ENCODE assay signal across 15 cellular contexts in genomic region chr7:2008101-2008935, GRCh38.
DNase-seq lines count a peak whose midpoint lies in the region; ATAC-seq, FAIRE-seq and TF ChIP-seq lines count a peak whose summit lies in the region.
"Had no signal": no experiment of that assay in that cellular context is flagged by ENCODE, and none has a peak within 500 bp of the region (broad histone marks: within the 10 kb centered on the region; RNA-seq: fewer than 3 reads in every experiment).

No MANE protein-coding gene starts in this region.

- no peak overlapping the region for H2BK12ac ChIP-seq in H1 (ENCODE audit: low read depth, low read length)

- no peak overlapping the region for H4K5ac ChIP-seq in H1 (ENCODE audit: insufficient read length, low read depth, low read length)

- no peaks in the 10 kb centered on the region; a peak in 1 of 8 replicates for H3K36me3 ChIP-seq in H1 (ENCODE audit: control insufficient read depth in 2 of 4, insufficient read depth in 4 of 4, low read length in 3 of 4)
- peaks cover 0 to 11% (median 0%) of the 10 kb centered on the region in 3 donors for H3K36me3 ChIP-seq in tibial artery
- H3K36me3 ChIP-seq: cardiac muscle cell had no signal

- no peak for ATAC-seq in GM21825 (IDR thresholded peaks at IDR 0.05; ENCODE audit: unreplicated experiment)
- no peak for ATAC-seq in activated T-cell treated with anti-CD3 and anti-CD28 coated beads, Interleukin-2, amount 50 U/mL, for 72 hours (replicated peaks in 1 of 2)
- ATAC-seq: naive thymus-derived CD8-positive, alpha-beta T cell had no signal

- H3K27ac Mint-ChIP-seq in activated T-cell treated with anti-CD3 and anti-CD28 coated beads, Interleukin-2, amount 50 U/mL, for 72 hours, result no peak overlapping the region

- H2BK120ac ChIP-seq in H1 (replicated peaks; ENCODE audit: low read depth, low read length), result no peak overlapping the region

- no peak overlapping the region for H2BK5ac ChIP-seq in H1 (ENCODE audit: low read depth, low read length)

- DNase-seq in activated effector memory CD4-positive, alpha-beta T cell treated with anti-CD3 and anti-CD28 coated beads, Interleukin-2, amount 50 U/mL, for 16 hours, result peak; percentile 58
- no peak for DNase-seq in activated effector memory CD4-positive, alpha-beta T cell treated with Interleukin-2 at 50 U/mL for 16 hours
- DNase-seq in H1 (ENCODE audit: low read depth in 1 of 2, low spot score in 2 of 2) (no peak), mesenteric fat pad (ENCODE audit: low spot score) (peak; percentile 76), tibial artery (peak; percentile 12 to 55)
- DNase-seq in stimulated activated naive CD4-positive, alpha-beta T cell treated with Interleukin-2 at 50 U/mL for 16 hours (lab: John Stamatoyannopoulos, UW), result no peak
- no peak for DNase-seq in activated T-cell treated with anti-CD3 and anti-CD28 coated beads, Interleukin-2, amount 50 U/mL, for 72 hours
- DNase-seq: activated CD4-positive, alpha-beta T cell treated with anti-CD3 and anti-CD28 coated beads for 1 hour; NCI-H2107; NCI-H82; trophoblast cell had no signal

- peaks cover 0 to 6% of the 10 kb centered on the region in 2 experiments for H4K20me1 ChIP-seq in H1 (replicated peaks in 1 of 2; ENCODE audit: control insufficient read depth in 1 of 2, insufficient read depth in 2 of 2, low read length in 2 of 2)

- H3K27ac ChIP-seq in H1 (ENCODE audit: low read depth, low read length) (no peak overlapping the region), tibial artery (no peak overlapping the region)
- H3K27ac ChIP-seq: cardiac muscle cell had no signal

- H3K79me1 ChIP-seq in H1 (ENCODE audit: low read depth, low read length), result peaks cover 7% of the 10 kb centered on the region

- TF ChIP-seq CTCF in H1 (IDR thresholded peaks at IDR 0.05; ENCODE audit: control extremely low read depth in 1 of 3, insufficient read depth in 1 of 3, low read depth in 1 of 3, low read length in 3 of 3), result no peak
- no peak for TF ChIP-seq CTCF in tibial artery (IDR thresholded peaks at IDR 0.05)

- no peak overlapping the region for H3K9ac ChIP-seq in H1 (replicated peaks in 1 of 4; ENCODE audit: extremely low read depth in 1 of 4, low read depth in 3 of 4, low read length in 3 of 4)

- no peak overlapping the region for H4K91ac ChIP-seq in H1 (replicated peaks; ENCODE audit: insufficient read length, low read length)

- no peak for TF ChIP-seq EP300 in H1 (IDR thresholded peaks at IDR 0.05; ENCODE audit: borderline replicate concordance in 1 of 2, low read depth in 2 of 2, low read length in 2 of 2)

- no peak overlapping the region for H3K4me3 Mint-ChIP-seq in activated T-cell treated with anti-CD3 and anti-CD28 coated beads, Interleukin-2, amount 50 U/mL, for 72 hours
- H3K4me3 Mint-ChIP-seq: naive thymus-derived CD8-positive, alpha-beta T cell had no signal

- H3K79me2 ChIP-seq in H1 (ENCODE audit: control insufficient read depth in 1 of 2, insufficient read depth in 2 of 2, low read length in 2 of 2), result no peaks in the 10 kb centered on the region

- no peak for FAIRE-seq in H1 (lab: Jason Lieb, UNC)
- FAIRE-seq: H54 had no signal

- no peak overlapping the region for H2BK20ac ChIP-seq in H1 (ENCODE audit: low read length)

- no peaks in the 10 kb centered on the region for H3K23me2 ChIP-seq in H1 (ENCODE audit: low read depth, low read length)

- POLR2A ChIA-PET in H1 (lab: Charles Lee; ENCODE audit: partially characterized antibody), result no interaction called here

- no peak overlapping the region; the same call in 1 of the 2 replicates for H3K18ac ChIP-seq in H1 (ENCODE audit: extremely low read depth, low read length)

- H2AK5ac ChIP-seq in H1 (ENCODE audit: low read depth, low read length), result no peak overlapping the region

- H3K9me3 ChIP-seq in H1 (ENCODE audit: insufficient read depth in 2 of 2, low read depth in 1 of 2, low read length in 1 of 2), result no peaks in the 10 kb centered on the region
- no peaks in the 10 kb centered on the region for H3K9me3 ChIP-seq in tibial artery

- TF ChIP-seq RAD21 in H1 (IDR thresholded peaks at IDR 0.05 in 1 of 2, conservative IDR thresholded peaks at IDR 0.05 in 1 of 2; ENCODE audit: low read depth in 2 of 2, low read length in 2 of 2), result no peak

- no peaks in the 10 kb centered on the region for H3K27me3 ChIP-seq in H1 (replicated peaks in 1 of 4; ENCODE audit: control insufficient read depth in 3 of 4, extremely low read depth in 1 of 4, insufficient read depth in 3 of 4, low read length in 3 of 4)
- no peaks in the 10 kb centered on the region for H3K27me3 ChIP-seq in tibial artery
- H3K27me3 ChIP-seq: cardiac muscle cell had no signal

- H2BK15ac ChIP-seq in H1 (ENCODE audit: low read length), result no peak overlapping the region

- H3K4ac ChIP-seq in H1 (replicated peaks; ENCODE audit: insufficient read length, low read depth, low read length), result no peak overlapping the region

- H3K4me1 ChIP-seq in H1 (replicated peaks in 1 of 4; ENCODE audit: control insufficient read depth in 3 of 4, insufficient read depth in 4 of 4, low read length in 3 of 4), result no peaks in the 10 kb centered on the region; a peak in 2 of 7 replicates
- H3K4me1 ChIP-seq in tibial artery, result no peaks in the 10 kb centered on the region

- no peak overlapping the region for H2AFZ ChIP-seq in H1 (ENCODE audit: low read length)

- H3K14ac ChIP-seq in H1 (ENCODE audit: insufficient read length), result no peak overlapping the region

- peak overlapping the region; percentile 51; the same call in 1 of the 2 replicates for H4K8ac ChIP-seq in H1 (ENCODE audit: extremely low read depth, insufficient read depth, low read length)

- 90% methylated on average over 22 of the region's 28 CpGs; no CpG with 5 or more reads in 1 of the 2 experiments for WGBS in H1 (ENCODE audit: extremely low coverage in 1 of 2, insufficient coverage in 1 of 2, insufficient read length in 1 of 2, insufficient replicate concordance in 2 of 2, low coverage in 1 of 2, low lambda C conversion rate in 2 of 2, missing lambda C conversion rate in 1 of 2), 2 experiments

- CTCF ChIA-PET in H1 (lab: Charles Lee; ENCODE audit: partially characterized antibody), result interaction anchor here (0.7 to 2.4 kb wide), 10 partner anchors 8 to 419 kb away, joined by 3 to 9 read pairs (median 4); no protein-coding TSS in a partner anchor

- TF ChIP-seq POLR2A in H1 (IDR thresholded peaks at IDR 0.05; ENCODE audit: control extremely low read depth in 1 of 2, low read depth in 2 of 2, low read length in 2 of 2), result no peak

- H3K4me3 ChIP-seq in H1 (ENCODE audit: extremely low read depth in 1 of 4, insufficient read depth in 2 of 4, low read depth in 3 of 4, low read length in 4 of 4), result no peak overlapping the region
- no peak overlapping the region for H3K4me3 ChIP-seq in tibial artery
- H3K4me3 ChIP-seq: cardiac muscle cell had no signal

- intact Hi-C loops in tibial artery (cut with DNase I; ENCODE audit: low total_unique reads), result no loop called here

- no peaks in the 10 kb centered on the region for H3K9me3 Mint-ChIP-seq in activated T-cell treated with anti-CD3 and anti-CD28 coated beads, Interleukin-2, amount 50 U/mL, for 72 hours
- H3K9me3 Mint-ChIP-seq: naive thymus-derived CD8-positive, alpha-beta T cell had no signal

- H3K36me3 Mint-ChIP-seq in activated T-cell treated with anti-CD3 and anti-CD28 coated beads, Interleukin-2, amount 50 U/mL, for 72 hours (ENCODE audit: insufficient read depth in 2 of 2), result no peaks in the 10 kb centered on the region

- no peaks in the 10 kb centered on the region for H3K27me3 Mint-ChIP-seq in activated T-cell treated with anti-CD3 and anti-CD28 coated beads, Interleukin-2, amount 50 U/mL, for 72 hours (ENCODE audit: low read depth)
- H3K27me3 Mint-ChIP-seq: naive thymus-derived CD8-positive, alpha-beta T cell had no signal

- H3K23ac ChIP-seq in H1 (ENCODE audit: insufficient read length), result no peak overlapping the region

- no peak overlapping the region for H3K4me2 ChIP-seq in H1 (ENCODE audit: insufficient read depth in 1 of 2, low read depth in 2 of 2, low read length in 2 of 2)

- no peak overlapping the region for H3K56ac ChIP-seq in H1 (replicated peaks; ENCODE audit: insufficient read length, low read depth, low read length)

- no peaks in the 10 kb centered on the region for H3K4me1 Mint-ChIP-seq in activated T-cell treated with anti-CD3 and anti-CD28 coated beads, Interleukin-2, amount 50 U/mL, for 72 hours (ENCODE audit: low read depth)

TF ChIP-seq in H1, 55 proteins besides CTCF, POLR2A, EP300 and RAD21 (continues in another document):
- TF ChIP-seq POU5F1 (IDR thresholded peaks at IDR 0.05; ENCODE audit: low read depth, low read length) (no peak), RNF2 (IDR thresholded peaks at IDR 0.05; ENCODE audit: borderline replicate concordance, low read depth, low read length, missing control alignments, poor library complexity, severe bottlenecking) (no peak), EGR1 (IDR thresholded peaks at IDR 0.05; ENCODE audit: borderline replicate concordance, low read depth, low read length) (no peak), CBX8 (IDR thresholded peaks at IDR 0.05; ENCODE audit: borderline replicate concordance, low read depth, low read length) (no peak), NRF1 (IDR thresholded peaks at IDR 0.05; ENCODE audit: low read depth, low read length) (no peak), KDM4A (IDR thresholded peaks at IDR 0.05; ENCODE audit: low read depth, low read length, severe bottlenecking) (no peak), RFX5 (IDR thresholded peaks at IDR 0.05; ENCODE audit: borderline replicate concordance, low read depth, low read length) (no peak), TAF1 (IDR thresholded peaks at IDR 0.05; ENCODE audit: low read depth, low read length) (no peak), CHD2 (IDR thresholded peaks at IDR 0.05; ENCODE audit: low read length) (no peak), SP2 (IDR thresholded peaks at IDR 0.05; ENCODE audit: low read length) (no peak), ATF3 (IDR thresholded peaks at IDR 0.05; ENCODE audit: insufficient read depth, low read depth, low read length) (no peak), E2F6 (IDR thresholded peaks at IDR 0.05) (no peak), BCL11A (IDR thresholded peaks at IDR 0.05; ENCODE audit: low read depth in 2 of 2, low read length in 2 of 2) (no peak), CEBPB (IDR thresholded peaks at IDR 0.05; ENCODE audit: low read depth, low read length) (no peak), SIX5 (IDR thresholded peaks at IDR 0.05; ENCODE audit: low read depth, low read length) (no peak)

Comparison
In these comparisons a context has a peak if more than half of its experiments do, and no peak if none do; other contexts are left out.
1. DNase-seq: peak in activated effector memory CD4-positive, alpha-beta T cell treated with anti-CD3 and anti-CD28 coated beads, Interleukin-2, amount 50 U/mL, for 16 hours (single experiment), mesenteric fat pad (single experiment) and tibial artery (2 of 2); none in activated effector memory CD4-positive, alpha-beta T cell treated with Interleukin-2 at 50 U/mL for 16 hours (single experiment), H1 (0 of 2), stimulated activated naive CD4-positive, alpha-beta T cell treated with Interleukin-2 at 50 U/mL for 16 hours (single experiment) and activated T-cell treated with anti-CD3 and anti-CD28 coated beads, Interleukin-2, amount 50 U/mL, for 72 hours (0 of 2).